ENCODE assay signal across 10 cellular contexts in the genomic region with DNA sequence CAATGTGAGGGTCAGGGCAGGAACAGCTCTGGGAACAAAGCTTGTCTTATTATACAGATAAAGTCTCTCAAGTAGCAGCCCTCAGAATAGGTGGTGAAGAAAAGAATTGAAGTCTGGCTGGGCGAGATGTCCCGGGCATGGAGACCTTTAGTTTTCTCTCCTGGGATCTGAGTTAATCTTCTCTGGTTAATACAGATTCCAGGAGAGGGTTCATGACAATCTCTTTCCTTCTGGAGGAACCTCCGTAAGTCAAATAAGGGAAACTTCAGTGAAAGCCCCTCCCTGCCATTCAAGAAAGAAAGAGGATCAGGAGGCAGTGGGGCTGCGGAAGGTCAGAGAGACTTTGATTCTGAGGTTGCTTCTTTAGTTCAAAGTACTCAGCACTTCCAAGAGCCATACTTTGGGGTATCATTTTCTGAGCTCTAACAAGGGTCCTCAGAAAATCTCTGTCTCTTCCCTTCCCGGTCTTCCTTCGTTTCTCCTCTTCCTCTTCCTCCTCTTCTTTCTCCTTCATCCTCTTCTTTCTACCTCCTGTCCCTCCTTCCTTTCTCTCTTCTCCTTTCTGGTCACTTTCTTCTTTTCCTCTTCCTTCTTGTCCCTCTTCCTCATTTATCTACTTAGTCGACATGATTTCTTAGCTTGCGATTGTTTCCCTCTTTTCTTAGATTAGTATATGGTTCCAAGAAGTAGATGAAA. TPM values are rescaled to one million over a fixed set of nuclear protein-coding genes. Genes with fewer than 3 reads are reported as not detected.
DNase-seq lines count a peak whose midpoint lies in the region; ATAC-seq and TF ChIP-seq lines count a peak whose summit lies in the region.
"Had no signal": no experiment of that assay in that cellular context is flagged by ENCODE, and none has a peak within 500 bp of the region (broad histone marks: within the 10 kb centered on the region; RNA-seq: fewer than 3 reads in every experiment).

No MANE protein-coding gene starts in this region.

- H3F3A ChIP-seq in PC-9 (ENCODE audit: insufficient read depth, low read depth) = peaks cover 33% of the 10 kb centered on the region

- H3K4me2 ChIP-seq in PC-9 = peak overlapping the region; percentile 79

- no peaks in the 10 kb centered on the region for H3K9me2 ChIP-seq in PC-9 (ENCODE audit: insufficient read depth)

- TF ChIP-seq POLR2A in suprapubic skin (IDR thresholded peaks at IDR 0.05) = no peak

- no peak for TF ChIP-seq EP300 in suprapubic skin (IDR thresholded peaks at IDR 0.05)

- H3K27me3 ChIP-seq in PC-9 (ENCODE audit: insufficient read depth, low read depth) (no peaks in the 10 kb centered on the region), suprapubic skin (no peaks in the 10 kb centered on the region)

- no peaks in the 10 kb centered on the region for H3K27me3 Mint-ChIP-seq in activated CD8-positive, alpha-beta T cell treated with anti-CD3 and anti-CD28 coated beads for 36 hours
- peaks cover 4% of the 10 kb centered on the region for H3K27me3 Mint-ChIP-seq in activated CD8-positive, alpha-beta T cell treated with anti-CD3 and anti-CD28 coated beads, Interleukin-2, amount 10 ng/mL, durations not matched to agents 7 days and 5 days (ENCODE audit: low read depth)
- H3K27me3 Mint-ChIP-seq: memory B cell had no signal

- H3K36me3 ChIP-seq in PC-9 (ENCODE audit: low read depth) (no peaks in the 10 kb centered on the region), suprapubic skin (no peaks in the 10 kb centered on the region)

- 66% methylated on average over 8 of the region's 8 CpGs for WGBS in suprapubic skin

- H3K9me3 Mint-ChIP-seq in activated CD8-positive, alpha-beta T cell treated with anti-CD3 and anti-CD28 coated beads for 36 hours = no peaks in the 10 kb centered on the region
- no peaks in the 10 kb centered on the region for H3K9me3 Mint-ChIP-seq in activated CD8-positive, alpha-beta T cell treated with anti-CD3 and anti-CD28 coated beads, Interleukin-2, amount 10 ng/mL, durations not matched to agents 7 days and 5 days (ENCODE audit: insufficient read depth)
- H3K9me3 Mint-ChIP-seq: dendritic cell treated with granulocyte-macrophage colony-stimulating factor and Interleukin-4, amounts not matched to agents 40 ng/mL and 50 ng/mL, for 4 days; memory B cell had no signal

- no peaks in the 10 kb centered on the region for H4K20me1 ChIP-seq in PC-9 (ENCODE audit: insufficient read depth)

- intact Hi-C loops in activated CD8-positive, alpha-beta T cell treated with anti-CD3 and anti-CD28 coated beads for 36 hours (cut with micrococcal nuclease) = loop anchor here (5.0 kb wide), 1 partner anchor 90 kb away; the partner anchor contains the start of gene ZNF391
- intact Hi-C loops in PC-9 (cut with micrococcal nuclease; ENCODE audit: unreplicated experiment) = loop anchor here (5.0 to 10.0 kb wide), 5 partner anchors 183 to 417 kb away; a partner anchor contains a TSS

- CTCF ChIA-PET in activated CD8-positive, alpha-beta T cell treated with anti-CD3 and anti-CD28 coated beads for 36 hours (lab: Charles Lee) = interaction anchor here (1.2 to 1.6 kb wide), 2 partner anchors 42 to 154 kb away, joined by 4 read pairs; no protein-coding TSS in a partner anchor
- CTCF ChIA-PET in activated CD8-positive, alpha-beta T cell treated with anti-CD3 and anti-CD28 coated beads, Interleukin-2, amount 10 ng/mL, durations not matched to agents 7 days and 5 days (lab: Charles Lee) = interaction anchor here (0.7 to 1.3 kb wide), 3 partner anchors 89 to 318 kb away, joined by 3 read pairs; partner anchors contain the start of gene ZNF391
- CTCF ChIA-PET in PC-9 (lab: Charles Lee) = no interaction called here

- no peak for ATAC-seq in activated CD8-positive, alpha-beta T cell treated with anti-CD3 and anti-CD28 coated beads for 36 hours
- no peak for ATAC-seq in activated CD8-positive, alpha-beta T cell treated with anti-CD3 and anti-CD28 coated beads, Interleukin-2, amount 10 ng/mL, durations not matched to agents 7 days and 5 days
- no peak for ATAC-seq in GM19452 (IDR thresholded peaks at IDR 0.05; ENCODE audit: unreplicated experiment)
- no peak for ATAC-seq in HG03108 (IDR thresholded peaks at IDR 0.05; ENCODE audit: unreplicated experiment)

- H3K27ac Mint-ChIP-seq in activated CD8-positive, alpha-beta T cell treated with anti-CD3 and anti-CD28 coated beads for 36 hours = peak overlapping the region; percentile 12
- H3K27ac Mint-ChIP-seq in activated CD8-positive, alpha-beta T cell treated with anti-CD3 and anti-CD28 coated beads, Interleukin-2, amount 10 ng/mL, durations not matched to agents 7 days and 5 days = no peak overlapping the region
- H3K27ac Mint-ChIP-seq: dendritic cell treated with granulocyte-macrophage colony-stimulating factor and Interleukin-4, amounts not matched to agents 40 ng/mL and 50 ng/mL, for 4 days; memory B cell had no signal

- H3K79me2 ChIP-seq in PC-9 (ENCODE audit: low read depth) = no peaks in the 10 kb centered on the region

- no peak overlapping the region for H3K27ac ChIP-seq in PC-9
- no peak overlapping the region for H3K27ac ChIP-seq in suprapubic skin

- H3K4me3 ChIP-seq in PC-9 (no peak overlapping the region), fibroblast of pulmonary artery (replicated peaks; ENCODE audit: low read depth, low read length) (peak overlapping the region; percentile 89), suprapubic skin (peak overlapping the region; percentile 85)

- TF ChIP-seq CTCF in activated CD8-positive, alpha-beta T cell treated with anti-CD3 and anti-CD28 coated beads for 36 hours (IDR thresholded peaks at IDR 0.05) = no peak
- TF ChIP-seq CTCF in PC-9 (conservative IDR thresholded peaks at IDR 0.05) = no peak
- no peak for TF ChIP-seq CTCF in fibroblast of pulmonary artery (IDR thresholded peaks at IDR 0.05; ENCODE audit: low read length, missing control alignments)
- TF ChIP-seq CTCF in suprapubic skin (IDR thresholded peaks at IDR 0.05) = no peak

- no peaks in the 10 kb centered on the region for H3K36me3 Mint-ChIP-seq in activated CD8-positive, alpha-beta T cell treated with anti-CD3 and anti-CD28 coated beads for 36 hours (ENCODE audit: low read depth)
- no peaks in the 10 kb centered on the region for H3K36me3 Mint-ChIP-seq in activated CD8-positive, alpha-beta T cell treated with anti-CD3 and anti-CD28 coated beads, Interleukin-2, amount 10 ng/mL, durations not matched to agents 7 days and 5 days (ENCODE audit: low read depth)
- H3K36me3 Mint-ChIP-seq: memory B cell had no signal

- H2AFZ ChIP-seq in PC-9 = peak overlapping the region; percentile 93; the same call in 1 of the 2 replicates

- H3K4me1 Mint-ChIP-seq in activated CD8-positive, alpha-beta T cell treated with anti-CD3 and anti-CD28 coated beads for 36 hours (ENCODE audit: low read depth) = peaks cover 6% of the 10 kb centered on the region
- peaks cover 2% of the 10 kb centered on the region for H3K4me1 Mint-ChIP-seq in activated CD8-positive, alpha-beta T cell treated with anti-CD3 and anti-CD28 coated beads, Interleukin-2, amount 10 ng/mL, durations not matched to agents 7 days and 5 days (ENCODE audit: low read depth)

- no TSS peak for BruUV-seq in PC-9 (replicated peaks; lab: Mats Ljungman, UMichigan)

- no peak overlapping the region for H3K4me3 Mint-ChIP-seq in activated CD8-positive, alpha-beta T cell treated with anti-CD3 and anti-CD28 coated beads for 36 hours
- no peak overlapping the region for H3K4me3 Mint-ChIP-seq in activated CD8-positive, alpha-beta T cell treated with anti-CD3 and anti-CD28 coated beads, Interleukin-2, amount 10 ng/mL, durations not matched to agents 7 days and 5 days
- H3K4me3 Mint-ChIP-seq: dendritic cell treated with granulocyte-macrophage colony-stimulating factor and Interleukin-4, amounts not matched to agents 40 ng/mL and 50 ng/mL, for 4 days; memory B cell had no signal

- no peak for DNase-seq in activated CD8-positive, alpha-beta T cell treated with anti-CD3 and anti-CD28 coated beads for 36 hours
- DNase-seq in activated CD8-positive, alpha-beta T cell treated with anti-CD3 and anti-CD28 coated beads, Interleukin-2, amount 10 ng/mL, durations not matched to agents 7 days and 5 days = no peak
- DNase-seq in PC-9 (no peak), fibroblast of pulmonary artery (ENCODE audit: low read depth) (no peak), suprapubic skin (ENCODE audit: low spot score in 2 of 2) (no peak), DMS114 treated with DMSO at 0.1 percent for 48 hours (lab: John Stamatoyannopoulos, UW; ENCODE audit: unreplicated experiment) (no peak)

- POLR2A ChIA-PET in activated CD8-positive, alpha-beta T cell treated with anti-CD3 and anti-CD28 coated beads for 36 hours (lab: Charles Lee) = interaction anchor here (0.7 to 0.9 kb wide), 2 partner anchors 165 to 750 kb away, joined by 3 to 4 read pairs; no protein-coding TSS in a partner anchor
- POLR2A ChIA-PET in activated CD8-positive, alpha-beta T cell treated with anti-CD3 and anti-CD28 coated beads, Interleukin-2, amount 10 ng/mL, durations not matched to agents 7 days and 5 days (lab: Charles Lee) = interaction anchor here (1.2 kb wide), 1 partner anchor 344 kb away, joined by 3 read pairs; no protein-coding TSS in a partner anchor
- POLR2A ChIA-PET in PC-9 (lab: Charles Lee; ENCODE audit: unreplicated experiment) = no interaction called here

- H3K4me1 ChIP-seq in PC-9 (replicated peaks; ENCODE audit: insufficient read depth) (peaks cover 9% of the 10 kb centered on the region; the same call in 1 of the 2 replicates), suprapubic skin (peaks cover 19% of the 10 kb centered on the region)

- H3K9me3 ChIP-seq in PC-9 (ENCODE audit: insufficient read depth, low read depth) (no peaks in the 10 kb centered on the region), suprapubic skin (no peaks in the 10 kb centered on the region)

RNA-seq across cellular contexts. Expression of gene ZNF184, which starts 4.6 kb away (rescaled TPM):
- 10 to 100 TPM; 10.4 to 11.5 TPM for total RNA-seq in activated CD8-positive, alpha-beta T cell treated with anti-CD3 and anti-CD28 coated beads for 36 hours
- total RNA-seq in activated CD8-positive, alpha-beta T cell treated with anti-CD3 and anti-CD28 coated beads, Interleukin-2, amount 10 ng/mL, durations not matched to agents 7 days and 5 days = 10 to 100 TPM; 11.6 to 12.3 TPM
- total RNA-seq in PC-9 (2021) (7.0 and 8.8 TPM in 2 replicates), suprapubic skin (10 to 100 TPM in 2 of 4 donors, 1 to 10 TPM in 2; 6.3 to 14.2 (median 10.5) TPM)
